ENCODE assay signal across 8 cellular contexts in the genomic region with DNA sequence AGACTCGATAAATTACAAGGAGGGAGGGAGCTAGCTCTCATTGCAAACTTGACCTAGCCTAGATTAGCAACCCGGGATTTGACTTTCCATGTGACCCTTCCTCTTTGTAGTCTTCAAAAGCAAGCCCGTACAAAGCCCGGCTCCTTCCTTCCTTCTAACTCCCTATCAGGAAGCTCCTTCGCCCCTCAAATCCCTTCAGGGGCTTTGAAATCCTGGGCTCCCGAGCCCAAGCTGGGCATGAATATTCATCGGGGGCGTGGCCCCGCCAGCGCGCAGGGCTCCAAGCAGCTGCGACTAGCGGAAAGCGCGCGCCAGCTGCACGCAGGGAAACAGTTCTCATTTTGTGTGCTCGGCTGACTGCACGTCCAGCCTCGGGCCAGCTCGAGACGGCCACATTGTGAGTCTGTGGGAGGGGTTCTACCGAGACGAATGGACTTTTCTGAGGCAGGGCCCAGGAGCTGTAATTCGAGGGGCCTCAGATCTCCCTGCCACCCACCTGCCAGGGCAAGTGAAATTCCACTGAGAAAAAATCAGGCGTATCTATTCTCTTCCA.
DNase-seq lines count a peak whose midpoint lies in the region; ATAC-seq, FAIRE-seq and TF ChIP-seq lines count a peak whose summit lies in the region.

No MANE protein-coding gene starts in this region.

- 0 out of 3 replicates have a peak, but pooled peaks cover 3% of the 10 kb centered on the region for H3K4me1 ChIP-seq in A549
- H3K4me1 ChIP-seq in spleen, result peaks cover 0 to 37% (median 28%) of the 10 kb centered on the region in 6 donors

- no peak for TF ChIP-seq EP300 in A549 (IDR thresholded peaks at IDR 0.05)

- H3K4me3 ChIP-seq in A549 (peak overlapping the region; percentile 46), WERI-Rb-1 (ENCODE audit: low read depth, low read length) (peak overlapping the region; percentile 79), spleen (peak overlapping the region; percentile 36 to 72 (median 40))

- peak; percentile 55 to 79 for DNase-seq in A549 (ENCODE audit: low read depth in 1 of 2, low spot score in 1 of 2)
- DNase-seq in NCI-H2029 treated with DMSO at 0.1 percent for 48 hours (lab: John Stamatoyannopoulos, UW), result peak; percentile 39
- peak; percentile 95 for DNase-seq in WERI-Rb-1
- peak; percentile 45 for DNase-seq in cerebellum (ENCODE audit: low spot score)
- peak; percentile 97 for DNase-seq in islet precursor cell
- DNase-seq in spleen, result peak; percentile 97

- H3K27me3 ChIP-seq in WERI-Rb-1 (ENCODE audit: insufficient read depth, low read depth, severe bottlenecking), result no peaks in the 10 kb centered on the region
- no peaks in the 10 kb centered on the region for H3K27me3 ChIP-seq in spleen (replicated peaks in 1 of 7)

- H3K27ac ChIP-seq in A549, result peak overlapping the region in 1 of 2 experiments; percentile 38; a peak in 2 of 6 replicates
- peak overlapping the region; percentile 77 for H3K27ac ChIP-seq in WERI-Rb-1
- H3K27ac ChIP-seq in spleen, result peak overlapping the region; percentile 61 to 91 (median 84)

- FAIRE-seq in A549 (lab: Jason Lieb, UNC), result no peak

- POLR2A ChIA-PET in A549 (lab: Yijun Ruan, JAX), result no interaction called here

- TF ChIP-seq CTCF in A549 (IDR thresholded peaks at IDR 0.05), result no peak
- no peak for TF ChIP-seq CTCF in WERI-Rb-1 (IDR thresholded peaks at IDR 0.05; ENCODE audit: low read depth, low read length)
- peak in 5 of 11 experiments; percentile 8 to 31 (median 18) for TF ChIP-seq CTCF in spleen (IDR thresholded peaks at IDR 0.05 in 8 of 11, conservative IDR thresholded peaks at IDR 0.05 in 3 of 11)

- H3K9me3 ChIP-seq in A549, result no peaks in the 10 kb centered on the region
- H3K9me3 ChIP-seq in WERI-Rb-1 (ENCODE audit: severe bottlenecking), result no peaks in the 10 kb centered on the region
- no peaks in the 10 kb centered on the region for H3K9me3 ChIP-seq in spleen

- TF ChIP-seq POLR2A in A549 (IDR thresholded peaks at IDR 0.05; ENCODE audit: low read length) (no peak), spleen (IDR thresholded peaks at IDR 0.05) (peak in 1 of 3 donors; percentile 30)

- TF ChIP-seq RAD21 in A549 (conservative IDR thresholded peaks at IDR 0.05 in 1 of 2, IDR thresholded peaks at IDR 0.05 in 1 of 2), result no peak

- ATAC-seq in A549 (peak; percentile 94 to 97), GM18520 (IDR thresholded peaks at IDR 0.05; ENCODE audit: unreplicated experiment) (peak; percentile 96), HG03025 (IDR thresholded peaks at IDR 0.05; ENCODE audit: low FRiP score, unreplicated experiment) (peak; percentile 90)

- 3% methylated on average over 21 of the region's 26 CpGs for WGBS in A549 (ENCODE audit: missing lambda C conversion rate)
- WGBS in spleen, 5 donors, result 1 to 7% (median 2%) methylated on average over 18 to 26 of the region's 26 CpGs

- no peaks in the 10 kb centered on the region for H3K36me3 ChIP-seq in WERI-Rb-1
- no peaks in the 10 kb centered on the region for H3K36me3 ChIP-seq in spleen

- H3K4me2 ChIP-seq in A549, result peak overlapping the region; percentile 90

- intact Hi-C loops in spleen (cut with DNase I; ENCODE audit: low total_unique reads), result no loop called here

- CTCF ChIA-PET in A549 (lab: Yijun Ruan, JAX), result interaction anchor here (0.6 to 1.5 kb wide), 4 partner anchors 9 to 99 kb away, joined by 3 to 5 read pairs (median 4); no protein-coding TSS in a partner anchor

TF ChIP-seq in A549, 52 proteins besides CTCF, POLR2A, EP300 and RAD21:
- TF ChIP-seq HDAC2 (IDR thresholded peaks at IDR 0.05) (no peak), BHLHE40 (IDR thresholded peaks at IDR 0.05; ENCODE audit: low read depth, low read length) (no peak), RNF2 (IDR thresholded peaks at IDR 0.05; ENCODE audit: borderline replicate concordance, low read depth) (no peak), SMC3 (IDR thresholded peaks at IDR 0.05) (no peak), KDM5A (IDR thresholded peaks at IDR 0.05) (no peak), CBX2 (IDR thresholded peaks at IDR 0.05; ENCODE audit: borderline replicate concordance, low read depth) (no peak)
- TF ChIP-seq, protein P1, sequence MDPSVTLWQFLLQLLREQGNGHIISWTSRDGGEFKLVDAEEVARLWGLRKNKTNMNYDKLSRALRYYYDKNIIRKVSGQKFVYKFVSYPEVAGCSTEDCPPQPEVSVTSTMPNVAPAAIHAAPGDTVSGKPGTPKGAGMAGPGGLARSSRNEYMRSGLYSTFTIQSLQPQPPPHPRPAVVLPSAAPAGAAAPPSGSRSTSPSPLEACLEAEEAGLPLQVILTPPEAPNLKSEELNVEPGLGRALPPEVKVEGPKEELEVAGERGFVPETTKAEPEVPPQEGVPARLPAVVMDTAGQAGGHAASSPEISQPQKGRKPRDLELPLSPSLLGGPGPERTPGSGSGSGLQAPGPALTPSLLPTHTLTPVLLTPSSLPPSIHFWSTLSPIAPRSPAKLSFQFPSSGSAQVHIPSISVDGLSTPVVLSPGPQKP (IDR thresholded peaks at IDR 0.05; ENCODE audit: low read depth, low read length), result no peak
- TF ChIP-seq, protein P2, sequence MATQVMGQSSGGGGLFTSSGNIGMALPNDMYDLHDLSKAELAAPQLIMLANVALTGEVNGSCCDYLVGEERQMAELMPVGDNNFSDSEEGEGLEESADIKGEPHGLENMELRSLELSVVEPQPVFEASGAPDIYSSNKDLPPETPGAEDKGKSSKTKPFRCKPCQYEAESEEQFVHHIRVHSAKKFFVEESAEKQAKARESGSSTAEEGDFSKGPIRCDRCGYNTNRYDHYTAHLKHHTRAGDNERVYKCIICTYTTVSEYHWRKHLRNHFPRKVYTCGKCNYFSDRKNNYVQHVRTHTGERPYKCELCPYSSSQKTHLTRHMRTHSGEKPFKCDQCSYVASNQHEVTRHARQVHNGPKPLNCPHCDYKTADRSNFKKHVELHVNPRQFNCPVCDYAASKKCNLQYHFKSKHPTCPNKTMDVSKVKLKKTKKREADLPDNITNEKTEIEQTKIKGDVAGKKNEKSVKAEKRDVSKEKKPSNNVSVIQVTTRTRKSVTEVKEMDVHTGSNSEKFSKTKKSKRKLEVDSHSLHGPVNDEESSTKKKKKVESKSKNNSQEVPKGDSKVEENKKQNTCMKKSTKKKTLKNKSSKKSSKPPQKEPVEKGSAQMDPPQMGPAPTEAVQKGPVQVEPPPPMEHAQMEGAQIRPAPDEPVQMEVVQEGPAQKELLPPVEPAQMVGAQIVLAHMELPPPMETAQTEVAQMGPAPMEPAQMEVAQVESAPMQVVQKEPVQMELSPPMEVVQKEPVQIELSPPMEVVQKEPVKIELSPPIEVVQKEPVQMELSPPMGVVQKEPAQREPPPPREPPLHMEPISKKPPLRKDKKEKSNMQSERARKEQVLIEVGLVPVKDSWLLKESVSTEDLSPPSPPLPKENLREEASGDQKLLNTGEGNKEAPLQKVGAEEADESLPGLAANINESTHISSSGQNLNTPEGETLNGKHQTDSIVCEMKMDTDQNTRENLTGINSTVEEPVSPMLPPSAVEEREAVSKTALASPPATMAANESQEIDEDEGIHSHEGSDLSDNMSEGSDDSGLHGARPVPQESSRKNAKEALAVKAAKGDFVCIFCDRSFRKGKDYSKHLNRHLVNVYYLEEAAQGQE (IDR thresholded peaks at IDR 0.05), result no peak
- TF ChIP-seq, protein P3, sequence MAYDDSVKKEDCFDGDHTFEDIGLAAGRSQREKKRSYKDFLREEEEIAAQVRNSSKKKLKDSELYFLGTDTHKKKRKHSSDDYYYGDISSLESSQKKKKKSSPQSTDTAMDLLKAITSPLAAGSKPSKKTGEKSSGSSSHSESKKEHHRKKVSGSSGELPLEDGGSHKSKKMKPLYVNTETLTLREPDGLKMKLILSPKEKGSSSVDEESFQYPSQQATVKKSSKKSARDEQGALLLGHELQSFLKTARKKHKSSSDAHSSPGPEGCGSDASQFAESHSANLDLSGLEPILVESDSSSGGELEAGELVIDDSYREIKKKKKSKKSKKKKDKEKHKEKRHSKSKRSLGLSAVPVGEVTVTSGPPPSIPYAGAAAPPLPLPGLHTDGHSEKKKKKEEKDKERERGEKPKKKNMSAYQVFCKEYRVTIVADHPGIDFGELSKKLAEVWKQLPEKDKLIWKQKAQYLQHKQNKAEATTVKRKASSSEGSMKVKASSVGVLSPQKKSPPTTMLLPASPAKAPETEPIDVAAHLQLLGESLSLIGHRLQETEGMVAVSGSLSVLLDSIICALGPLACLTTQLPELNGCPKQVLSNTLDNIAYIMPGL (CRISPR knock-in tag; IDR thresholded peaks at IDR 0.05; ENCODE audit: borderline replicate concordance), result no peak
- TF ChIP-seq, protein P4, sequence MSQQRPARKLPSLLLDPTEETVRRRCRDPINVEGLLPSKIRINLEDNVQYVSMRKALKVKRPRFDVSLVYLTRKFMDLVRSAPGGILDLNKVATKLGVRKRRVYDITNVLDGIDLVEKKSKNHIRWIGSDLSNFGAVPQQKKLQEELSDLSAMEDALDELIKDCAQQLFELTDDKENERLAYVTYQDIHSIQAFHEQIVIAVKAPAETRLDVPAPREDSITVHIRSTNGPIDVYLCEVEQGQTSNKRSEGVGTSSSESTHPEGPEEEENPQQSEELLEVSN (IDR thresholded peaks at IDR 0.05; ENCODE audit: borderline replicate concordance, low read depth), result no peak
TF ChIP-seq in A549: peak in this region for 0.

Comparison
In these comparisons a context has a peak if more than half of its experiments do, and no peak if none do; other contexts are left out.
1. DNase-seq: peak in every context shown above with its lines; median percentile 97 in islet precursor cell; 97 in spleen; 95 in WERI-Rb-1; 67 in A549; 45 in cerebellum; 39 in NCI-H2029 treated with DMSO at 0.1 percent for 48 hours.